In the genomic region with DNA sequence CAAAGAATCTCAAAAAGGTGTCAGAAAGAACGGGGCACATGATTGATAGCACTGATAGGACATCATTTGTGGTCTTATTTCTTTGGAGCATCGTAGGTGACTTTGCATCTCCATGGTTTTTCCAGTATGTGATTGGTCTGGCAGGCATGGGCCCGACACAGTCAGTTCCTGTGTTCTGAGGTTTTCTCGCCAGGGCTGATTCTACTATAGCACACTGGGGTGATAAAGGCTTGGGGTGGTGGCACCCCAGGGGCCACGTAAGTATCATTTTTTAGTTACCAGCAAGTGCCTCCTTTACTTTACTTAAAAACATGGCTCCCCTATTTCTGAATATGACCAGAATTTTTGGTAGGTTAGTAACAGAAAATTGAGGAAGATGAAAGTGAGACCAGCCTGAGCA, we compare ENCODE assay signal across 24 cellular contexts.
"Had no signal": no experiment of that assay in that cellular context is flagged by ENCODE, and none has a peak within 500 bp of the region (broad histone marks: within the 10 kb centered on the region; RNA-seq: fewer than 3 reads in every experiment).

No MANE protein-coding gene starts in this region.

- H3K4me3 ChIP-seq: PC-9, Peyer's patch, SJCRH30 had no signal

- DNase-seq: IMR-90, Karpas-422, KG1, MM.1S, NCI-H1092, NCI-H1105 treated with DMSO at 0.1 percent for 48 hours, NCI-H1417 treated with DMSO at 0.1 percent for 48 hours, NCI-H146, NCI-H1694 treated with DMSO at 0.1 percent for 48 hours, NCI-H1930, NCI-H2081, NCI-H2107, NCI-H2227 treated with DMSO at 0.1 percent for 48 hours, NCI-H524, NCI-H69, NCI-H774, OCI-M1, PC-9, Peyer's patch, SHP77 treated with DMSO at 0.1 percent for 48 hours, SJCRH30 had no signal

- H2AFZ ChIP-seq: PC-9 had no signal

- ATAC-seq: HepG2, Right ventricle myocardium inferior, SK-N-SH treated with all-trans-retinoic acid at 6 μM for 48 hours had no signal

- H3K27me3 ChIP-seq: Peyer's patch, SJCRH30 had no signal

- H3K9me3 ChIP-seq: Peyer's patch, SJCRH30 had no signal

- H3K27ac ChIP-seq: PC-9, Peyer's patch, SJCRH30 had no signal

- H3K4me2 ChIP-seq: PC-9 had no signal

- H3K4me1 ChIP-seq: Peyer's patch, SJCRH30 had no signal
